Comparison of ENCODE assay signal across 8 cellular contexts in genomic region chr15:71011503-71012155, GRCh38.
DNase-seq lines count a peak whose midpoint lies in the region; ATAC-seq and TF ChIP-seq lines count a peak whose summit lies in the region.

No MANE protein-coding gene starts in this region.

- TF ChIP-seq EP300 in stomach (IDR thresholded peaks at IDR 0.05): no peak

- H3K27ac ChIP-seq in cardiac muscle cell (no peak overlapping the region), stomach (no peak overlapping the region)

- POLR2A ChIA-PET in HEK293T (lab: Yijun Ruan, JAX): no interaction called here

- ATAC-seq in SK-N-SH treated with all-trans-retinoic acid at 6 μM for 48 hours: peak; percentile 95
- ATAC-seq in HG03342 (IDR thresholded peaks at IDR 0.05; ENCODE audit: unreplicated experiment): no peak
- no peak for ATAC-seq in HG02981 (IDR thresholded peaks at IDR 0.05; ENCODE audit: unreplicated experiment)

- 60 to 97% (median 70%) methylated on average over 1 of the region's 1 CpG for WGBS in stomach, 5 donors

- H3K27me3 ChIP-seq in cardiac muscle cell: no peaks in the 10 kb centered on the region
- no peaks in the 10 kb centered on the region for H3K27me3 ChIP-seq in stomach

- intact Hi-C loops in stomach (cut with DNase I; ENCODE audit: low total_unique reads): no loop called here

- H3K4me3 ChIP-seq in AG09309 (ENCODE audit: control insufficient read depth, low read depth, low read length) (no peak overlapping the region), cardiac muscle cell (no peak overlapping the region), stomach (no peak overlapping the region)

- TF ChIP-seq CTCF in AG09309 (IDR thresholded peaks at IDR 0.05; ENCODE audit: control insufficient read depth, insufficient read depth, low read depth, low read length, missing control alignments) (peak; percentile 83), cardiac muscle cell (IDR thresholded peaks at IDR 0.05; ENCODE audit: low read depth, low read length) (peak; percentile 82), stomach (IDR thresholded peaks at IDR 0.05) (peak in 5 of 7 experiments; percentile 57 to 75 (median 71))

- no peak for TF ChIP-seq POLR2A in stomach (IDR thresholded peaks at IDR 0.05)

- peak; percentile 46 for DNase-seq in AG09309 (ENCODE audit: low read depth)
- peak; percentile 30 for DNase-seq in HEK293T (ENCODE audit: extremely low spot score)
- DNase-seq in cardiac muscle cell (ENCODE audit: low read depth in 1 of 2, low spot score in 1 of 2): peak; percentile 46 to 78
- no peak for DNase-seq in stomach
- no peak for DNase-seq in superior temporal gyrus (ENCODE audit: extremely low spot score)

- CTCF ChIA-PET in HEK293T (lab: Yijun Ruan, JAX): interaction anchor here (0.6 to 1.1 kb wide), 4 partner anchors 73 to 429 kb away, joined by 3 to 4 read pairs (median 3); no protein-coding TSS in a partner anchor

- H3K4me1 ChIP-seq in cardiac muscle cell (ENCODE audit: low read depth): peaks cover 11% of the 10 kb centered on the region
- no peaks in the 10 kb centered on the region for H3K4me1 ChIP-seq in stomach

- H3K9me3 ChIP-seq in cardiac muscle cell (ENCODE audit: low read depth): no peaks in the 10 kb centered on the region
- H3K9me3 ChIP-seq in stomach: no peaks in the 10 kb centered on the region

- H3K36me3 ChIP-seq in cardiac muscle cell (no peaks in the 10 kb centered on the region), stomach (no peaks in the 10 kb centered on the region)

TF ChIP-seq in HEK293T, 16 proteins besides CTCF, POLR2A, EP300 and RAD21:
- TF ChIP-seq FOXK2 (IDR thresholded peaks at IDR 0.05) (no peak), L3MBTL2 (conservative IDR thresholded peaks at IDR 0.05) (no peak), LEF1 (IDR thresholded peaks at IDR 0.05; ENCODE audit: borderline replicate concordance) (no peak), ZNF384 (IDR thresholded peaks at IDR 0.05) (no peak), BHLHE40 (IDR thresholded peaks at IDR 0.05; ENCODE audit: borderline replicate concordance) (no peak), CTBP1 (IDR thresholded peaks at IDR 0.05; ENCODE audit: borderline replicate concordance) (no peak), TARDBP (IDR thresholded peaks at IDR 0.05) (no peak), NFRKB (IDR thresholded peaks at IDR 0.05) (no peak), HDGF (IDR thresholded peaks at IDR 0.05; ENCODE audit: borderline replicate concordance) (no peak), SUZ12 (IDR thresholded peaks at IDR 0.05) (no peak), ELF4 (IDR thresholded peaks at IDR 0.05) (no peak), FOXA1 (IDR thresholded peaks at IDR 0.05) (no peak), FOXM1 (IDR thresholded peaks at IDR 0.05; ENCODE audit: borderline replicate concordance) (no peak), ARNT (IDR thresholded peaks at IDR 0.05) (no peak), PKNOX1 (IDR thresholded peaks at IDR 0.05) (no peak), SP1 (IDR thresholded peaks at IDR 0.05) (no peak)
TF ChIP-seq in HEK293T: peak in this region for 0.

TF ChIP-seq in SK-N-SH treated with all-trans-retinoic acid at 6 μM for 48 hours, 23 proteins besides CTCF, POLR2A, EP300 and RAD21:
- TF ChIP-seq ARNTL (CRISPR knock-in tag; IDR thresholded peaks at IDR 0.05; ENCODE audit: borderline replicate concordance, low read depth) (no peak), RARB (CRISPR knock-in tag; IDR thresholded peaks at IDR 0.05) (no peak), OSR1 (CRISPR knock-in tag; IDR thresholded peaks at IDR 0.05) (no peak), PPARA (CRISPR knock-in tag; IDR thresholded peaks at IDR 0.05; ENCODE audit: borderline replicate concordance) (no peak), BACH2 (CRISPR knock-in tag; IDR thresholded peaks at IDR 0.05; ENCODE audit: borderline replicate concordance) (no peak), ESRRG (CRISPR knock-in tag; IDR thresholded peaks at IDR 0.05) (no peak), CSRNP3 (CRISPR knock-in tag; IDR thresholded peaks at IDR 0.05) (no peak), TCF4 (CRISPR knock-in tag; IDR thresholded peaks at IDR 0.05; ENCODE audit: borderline replicate concordance) (no peak)
TF ChIP-seq in SK-N-SH treated with all-trans-retinoic acid at 6 μM for 48 hours: peak in this region for 0.

Comparison
In these comparisons a context has a peak if more than half of its experiments do, and no peak if none do; other contexts are left out.
1. DNase-seq: peak in AG09309 (single experiment), HEK293T (single experiment) and cardiac muscle cell (2 of 2); none in stomach (single experiment) and superior temporal gyrus (single experiment).
2. Peak in every context shown above with its lines, with median percentiles within 50 percentile points of each other: CTCF ChIP-seq.